26 cellular contexts compared by ENCODE assay signal in genomic region chr6:16102208-16102607, GRCh38.
"Had no signal": no experiment of that assay in that cellular context is flagged by ENCODE, and none has a peak within 500 bp of the region (broad histone marks: within the 10 kb centered on the region; RNA-seq: fewer than 3 reads in every experiment).

No MANE protein-coding gene starts in this region.

- H3K4me1 Mint-ChIP-seq: endodermal cell had no signal

- H3K4me3 Mint-ChIP-seq: activated CD8-positive, alpha-beta T cell treated with anti-CD3 and anti-CD28 coated beads for 36 hours; activated naive CD8-positive, alpha-beta T cell treated with anti-CD3 and anti-CD28 coated beads, Interleukin-2, amount 10 ng/mL, durations not matched to agents 7 days and 5 days; activated T-helper 17 cell treated with anti-CD3 and anti-CD28 coated beads, Interleukin-2, amount 50 U/mL, for 72 hours; endodermal cell; natural killer cell had no signal

- H3K27ac ChIP-seq: dorsolateral prefrontal cortex, epithelial cell of prostate, lower lobe of right lung, psoas muscle, transverse colon, uterus had no signal

- DNase-seq: activated CD4-positive, alpha-beta T cell treated with anti-CD3 and anti-CD28 coated beads for 48 hours; activated CD4-positive, CD25-positive, alpha-beta regulatory T cell; activated CD8-positive, alpha-beta T cell treated with anti-CD3 and anti-CD28 coated beads for 36 hours; activated naive CD4-positive, alpha-beta T cell treated with Interleukin-2 at 50 U/mL for 16 hours; activated naive CD8-positive, alpha-beta T cell treated with anti-CD3 and anti-CD28 coated beads, Interleukin-2, amount 10 ng/mL, durations not matched to agents 7 days and 5 days; activated T-cell treated with anti-CD3 and anti-CD28 coated beads, Interleukin-2, amount 50 U/mL, for 1 hour; amygdala; caudate nucleus; dorsolateral prefrontal cortex; endodermal cell; foreskin fibroblast; hypothalamus; islet precursor cell; left colon; lower lobe of right lung; natural killer cell; occipital lobe; psoas muscle; right cardiac atrium; stimulated activated naive CD8-positive, alpha-beta T cell treated with anti-CD3 and anti-CD28 coated beads, Interleukin-15, Interleukin-2, amounts not matched to agents 100 U/mL and 50 U/mL, for 24 hours; T1000; transverse colon; uterus had no signal

- ATAC-seq: activated CD8-positive, alpha-beta T cell treated with anti-CD3 and anti-CD28 coated beads for 36 hours; activated T-helper 17 cell treated with anti-CD3 and anti-CD28 coated beads, Interleukin-2, amount 50 U/mL, for 72 hours; body of pancreas; left colon; lower lobe of right lung; natural killer cell; psoas muscle; right cardiac atrium; stimulated activated naive CD8-positive, alpha-beta T cell treated with anti-CD3 and anti-CD28 coated beads, Interleukin-15, Interleukin-2, amounts not matched to agents 100 U/mL and 50 U/mL, for 24 hours had no signal

- H3K4me3 ChIP-seq: body of pancreas, dorsolateral prefrontal cortex, lower lobe of right lung, psoas muscle, transverse colon, uterus had no signal

- H3K27ac Mint-ChIP-seq: activated CD8-positive, alpha-beta T cell treated with anti-CD3 and anti-CD28 coated beads for 36 hours; activated naive CD8-positive, alpha-beta T cell treated with anti-CD3 and anti-CD28 coated beads, Interleukin-2, amount 10 ng/mL, durations not matched to agents 7 days and 5 days; activated T-helper 17 cell treated with anti-CD3 and anti-CD28 coated beads, Interleukin-2, amount 50 U/mL, for 72 hours; endodermal cell; natural killer cell had no signal

- H3K36me3 ChIP-seq: lower lobe of right lung, transverse colon, uterus had no signal

- H3K27me3 ChIP-seq: body of pancreas, dorsolateral prefrontal cortex, transverse colon, uterus had no signal

- H3K9me3 ChIP-seq: body of pancreas, lower lobe of right lung, psoas muscle, transverse colon, uterus had no signal

- H3K4me1 ChIP-seq: lower lobe of right lung, transverse colon, uterus had no signal

- H3K27me3 Mint-ChIP-seq: activated CD8-positive, alpha-beta T cell treated with anti-CD3 and anti-CD28 coated beads for 36 hours; activated T-helper 17 cell treated with anti-CD3 and anti-CD28 coated beads, Interleukin-2, amount 50 U/mL, for 72 hours had no signal
